Comparison of ENCODE assay signal across 16 cellular contexts in genomic region chr9:89020754-89021153, GRCh38. TPM values are rescaled to one million over a fixed set of nuclear protein-coding genes. Genes with fewer than 3 reads are reported as not detected.
DNase-seq lines count a peak whose midpoint lies in the region; ATAC-seq and TF ChIP-seq lines count a peak whose summit lies in the region.
"Had no signal": no experiment of that assay in that cellular context is flagged by ENCODE, and none has a peak within 500 bp of the region (broad histone marks: within the 10 kb centered on the region; RNA-seq: fewer than 3 reads in every experiment).

No MANE protein-coding gene starts in this region.

- no CpG with 5 or more reads among the region's 4 CpGs for WGBS in trophoblast cell (ENCODE audit: extremely low coverage, insufficient coverage, insufficient read length)

- no peak overlapping the region for H2BK12ac ChIP-seq in trophoblast cell (ENCODE audit: low read length)

- H2BK120ac ChIP-seq in trophoblast cell (ENCODE audit: insufficient read depth, low read length, poor library complexity): no peak overlapping the region

- no peak overlapping the region for H3K18ac ChIP-seq in trophoblast cell (ENCODE audit: low read length)

- H3F3A ChIP-seq in PC-3 (ENCODE audit: low read length, unreplicated experiment): no peaks in the 10 kb centered on the region

- no TSS peak for BruUV-seq in PC-3 (replicated peaks; lab: Mats Ljungman, UMichigan)

- no peak overlapping the region for H3K14ac ChIP-seq in trophoblast cell (ENCODE audit: low read length)

- no peak overlapping the region for H3K23ac ChIP-seq in trophoblast cell (ENCODE audit: low read length)

- H3K4ac ChIP-seq in trophoblast cell (ENCODE audit: low read depth, low read length): no peak overlapping the region

- H3K4me1 ChIP-seq in PC-3 (ENCODE audit: insufficient read depth, low read length) (peaks cover 30% of the 10 kb centered on the region), left lung (peaks cover 27 to 30% of the 10 kb centered on the region in 2 donors), trophoblast cell (ENCODE audit: control insufficient read depth in 1 of 2, insufficient read depth in 2 of 2, low read length in 2 of 2) (peaks cover 11 to 21% of the 10 kb centered on the region in 2 experiments), SJCRH30 (no peaks in the 10 kb centered on the region)

- H3K4me2 ChIP-seq in PC-3 (ENCODE audit: low read length): peak overlapping the region; percentile 46
- no peak overlapping the region for H3K4me2 ChIP-seq in trophoblast cell (ENCODE audit: low read length)

- peak overlapping the region; percentile 41 for H3K27ac ChIP-seq in PC-3 (ENCODE audit: low read length)
- H3K27ac ChIP-seq in left lung: peak overlapping the region; percentile 70 to 84
- H3K27ac ChIP-seq in trophoblast cell (ENCODE audit: low read depth, low read length): no peak overlapping the region
- no peak overlapping the region for H3K27ac ChIP-seq in SJCRH30

- CTCF ChIA-PET in PC-3 (lab: Charles Lee): no interaction called here

- H3K36me3 ChIP-seq in PC-3 (ENCODE audit: low read depth, low read length): no peaks in the 10 kb centered on the region
- no peaks in the 10 kb centered on the region for H3K36me3 ChIP-seq in left lung
- H3K36me3 ChIP-seq in trophoblast cell (ENCODE audit: control insufficient read depth in 1 of 2, insufficient read depth in 2 of 2, low read length in 2 of 2): no peaks in the 10 kb centered on the region
- H3K36me3 ChIP-seq in SJCRH30: no peaks in the 10 kb centered on the region

- H3K9me2 ChIP-seq in PC-3 (replicated peaks; ENCODE audit: low read length): no peaks in the 10 kb centered on the region

- TF ChIP-seq CTCF in PC-3 (conservative IDR thresholded peaks at IDR 0.05; ENCODE audit: low read depth, low read length) (no peak), left lung (IDR thresholded peaks at IDR 0.05) (no peak)

- intact Hi-C loops in PC-3 (cut with micrococcal nuclease): loop anchor here (10.0 kb wide), 1 partner anchor 254 kb away; no protein-coding TSS in a partner anchor
- intact Hi-C loops in left lung (cut with DNase I): no loop called here
- intact Hi-C loops in posterior vena cava (cut with DNase I): loop anchor here in 1 of 2 donors (10.0 kb wide), 1 partner anchor 154 kb away; the partner anchor contains the start of gene SHC3

- no peaks in the 10 kb centered on the region for H3K27me3 ChIP-seq in PC-3 (ENCODE audit: low read length)
- H3K27me3 ChIP-seq in left lung: no peaks in the 10 kb centered on the region
- H3K27me3 ChIP-seq in trophoblast cell (ENCODE audit: insufficient read depth, low read length): no peaks in the 10 kb centered on the region
- H3K27me3 ChIP-seq in SJCRH30: no peaks in the 10 kb centered on the region

- H3K4me3 ChIP-seq in PC-3 (ENCODE audit: low read length): no peak overlapping the region
- no peak overlapping the region for H3K4me3 ChIP-seq in left lung
- H3K4me3 ChIP-seq in trophoblast cell (ENCODE audit: low read depth, low read length): no peak overlapping the region
- H3K4me3 ChIP-seq in SJCRH30: no peak overlapping the region
- H3K4me3 ChIP-seq: GM12878 had no signal

- H3K9me3 ChIP-seq in PC-3 (ENCODE audit: low read length): no peaks in the 10 kb centered on the region
- no peaks in the 10 kb centered on the region for H3K9me3 ChIP-seq in left lung
- peaks cover 2% of the 10 kb centered on the region for H3K9me3 ChIP-seq in trophoblast cell (ENCODE audit: insufficient read depth, low read depth, low read length)
- no peaks in the 10 kb centered on the region for H3K9me3 ChIP-seq in SJCRH30 (replicated peaks)

- H4K12ac ChIP-seq in trophoblast cell (ENCODE audit: low read depth, low read length): no peak overlapping the region

- no peak overlapping the region for H2BK5ac ChIP-seq in trophoblast cell (ENCODE audit: low read depth, low read length, poor library complexity)

- no peak overlapping the region for H2AK5ac ChIP-seq in trophoblast cell (ENCODE audit: low read length)

- DNase-seq in A172 (ENCODE audit: low spot score) (peak; percentile 16), PC-3 (peak; percentile 13), left lung (peak in 1 of 2 donors; percentile 34), trophoblast cell (no peak), posterior vena cava (ENCODE audit: low spot score) (no peak), SJCRH30 (no peak), T-helper 1 cell (no peak)
- DNase-seq: DMS 273 treated with DMSO at 0.1 percent for 48 hours, GDM1, GOT3, NCI-H1105, NCI-H1694, NCI-H524 treated with DMSO at 0.1 percent for 48 hours had no signal

- H3K79me1 ChIP-seq in trophoblast cell (ENCODE audit: low read length): peaks cover 10% of the 10 kb centered on the region

- ATAC-seq in PC-3: peak; percentile 53
- no peak for ATAC-seq in left lung
- ATAC-seq in HG03139 (IDR thresholded peaks at IDR 0.05; ENCODE audit: unreplicated experiment): no peak
- ATAC-seq: GM12878 had no signal

- no peak overlapping the region for H4K8ac ChIP-seq in trophoblast cell (ENCODE audit: low read depth, low read length)

- no peaks in the 10 kb centered on the region for H4K20me1 ChIP-seq in PC-3 (ENCODE audit: low read length)

- peak overlapping the region; percentile 3 for H4K91ac ChIP-seq in trophoblast cell (ENCODE audit: low read depth, low read length)

- no peak overlapping the region for H2AFZ ChIP-seq in PC-3 (ENCODE audit: low read length)
- no peak overlapping the region for H2AFZ ChIP-seq in trophoblast cell (ENCODE audit: insufficient read depth, low read length, poor library complexity)

- H3K79me2 ChIP-seq in PC-3 (ENCODE audit: low read length): no peaks in the 10 kb centered on the region
- H3K79me2 ChIP-seq in trophoblast cell (ENCODE audit: control insufficient read depth, insufficient read depth, low read length, poor library complexity): no peaks in the 10 kb centered on the region

- POLR2A ChIA-PET in PC-3 (lab: Charles Lee; ENCODE audit: unreplicated experiment): no interaction called here

- H3K9ac ChIP-seq in PC-3 (ENCODE audit: low read length) (no peak overlapping the region), trophoblast cell (ENCODE audit: low read length) (no peak overlapping the region)

RNA-seq across cellular contexts. Expression of gene S1PR3, which starts 29.5 kb away (rescaled TPM):
- 3.5 and 6.3 TPM in 2 replicates for total RNA-seq in A172 (2014; rRNA removed; shearing (Covaris generic))
- 8.4 and 10.0 TPM in 2 replicates for total RNA-seq in PC-3 (2014; rRNA removed)
- 10 to 100 TPM in 1 of 2 donors, 1 to 10 TPM in 1; 6.9 to 15.8 TPM for total RNA-seq in left lung
- polyA plus RNA-seq in trophoblast cell (2013): 62.7 and 63.6 TPM in 2 replicates
- total RNA-seq in posterior vena cava: 100 to 1,000 TPM in 1 of 2 donors, 10 to 100 TPM in 1; 90.5 to 208 TPM
- not detected in 2 replicates for total RNA-seq in SJCRH30 (2014; rRNA removed; shearing (Covaris generic))
- polyA plus RNA-seq: IgD-negative memory B cell had no signal

Comparison
In these comparisons a context has a peak if more than half of its experiments do, and no peak if none do; other contexts are left out.
1. DNase-seq: peak in A172 (single experiment) and PC-3 (single experiment); none in trophoblast cell (0 of 2), posterior vena cava (single experiment), SJCRH30 (0 of 2) and T-helper 1 cell (0 of 5).
2. H3K27ac ChIP-seq: peak in PC-3 (single experiment) and left lung (2 of 2); none in trophoblast cell (single experiment) and SJCRH30 (single experiment).